Comparison of ENCODE assay signal across 18 cellular contexts in genomic region chr22:47842119-47842518, GRCh38.
A peak's percentile ranks its signal among the peaks of the same experiment; 100 is the strongest.
DNase-seq lines count a peak whose midpoint lies in the region; ATAC-seq and TF ChIP-seq lines count a peak whose summit lies in the region.
"Had no signal": no experiment of that assay in that cellular context is flagged by ENCODE, and none has a peak within 500 bp of the region (broad histone marks: within the 10 kb centered on the region; RNA-seq: fewer than 3 reads in every experiment).

No MANE protein-coding gene starts in this region.

- no peaks in the 10 kb centered on the region for H3K36me3 Mint-ChIP-seq in natural killer cell
- H3K36me3 Mint-ChIP-seq: CD8-positive, alpha-beta memory T cell had no signal

- H4K20me1 ChIP-seq in BLaER1, result peaks cover 9% of the 10 kb centered on the region; the same call in 1 of the 2 replicates
- H4K20me1 ChIP-seq in OCI-LY3 (ENCODE audit: insufficient read depth, low read length), result no peaks in the 10 kb centered on the region

- no peaks in the 10 kb centered on the region for H3K4me1 Mint-ChIP-seq in natural killer cell
- H3K4me1 Mint-ChIP-seq: CD8-positive, alpha-beta memory T cell had no signal

- intact Hi-C loops in natural killer cell (cut with micrococcal nuclease), result no loop called here

- peaks cover 30% of the 10 kb centered on the region for H3K4me1 ChIP-seq in BLaER1
- H3K4me1 ChIP-seq in OCI-LY3 (ENCODE audit: low read length), result peaks cover 27% of the 10 kb centered on the region

- peak overlapping the region; percentile 32; the same call in 1 of the 2 replicates for H2AFZ ChIP-seq in OCI-LY3 (ENCODE audit: low read depth, low read length)

- no peaks in the 10 kb centered on the region for H3K36me3 ChIP-seq in BLaER1
- no peaks in the 10 kb centered on the region for H3K36me3 ChIP-seq in OCI-LY3 (replicated peaks; ENCODE audit: low read depth, low read length)

- no peaks in the 10 kb centered on the region for H3K9me3 Mint-ChIP-seq in natural killer cell
- H3K9me3 Mint-ChIP-seq: CD8-positive, alpha-beta memory T cell had no signal

- H3K4me2 ChIP-seq in BLaER1 (peak overlapping the region; percentile 77), OCI-LY3 (ENCODE audit: low read length) (peak overlapping the region; percentile 42)

- no peak overlapping the region for H3K4me3 Mint-ChIP-seq in natural killer cell
- H3K4me3 Mint-ChIP-seq: CD8-positive, alpha-beta memory T cell had no signal

- H3K79me2 ChIP-seq in OCI-LY3 (ENCODE audit: low read length), result no peaks in the 10 kb centered on the region

- ATAC-seq in GM21447 (IDR thresholded peaks at IDR 0.05; ENCODE audit: unreplicated experiment), result no peak
- ATAC-seq in natural killer cell, result no peak
- ATAC-seq in GM18867 (IDR thresholded peaks at IDR 0.05; ENCODE audit: unreplicated experiment), result no peak
- ATAC-seq: PC-3 had no signal

- H3K4me3 ChIP-seq in BLaER1 (no peak overlapping the region), OCI-LY3 (ENCODE audit: low read length) (no peak overlapping the region)

- no peaks in the 10 kb centered on the region for H3K9me3 ChIP-seq in BLaER1
- H3K9me3 ChIP-seq in OCI-LY3 (ENCODE audit: insufficient read depth, low read length), result no peaks in the 10 kb centered on the region

- H3K9ac ChIP-seq in BLaER1, result no peak overlapping the region
- H3K9ac ChIP-seq in OCI-LY3 (ENCODE audit: low read length), result no peak overlapping the region

- no peaks in the 10 kb centered on the region for H3K27me3 ChIP-seq in BLaER1
- no peaks in the 10 kb centered on the region for H3K27me3 ChIP-seq in OCI-LY3 (ENCODE audit: low read depth, low read length)

- DNase-seq in iPS-NIHi7 (ENCODE audit: extremely low spot score), result peak; percentile 20
- DNase-seq in hepatic stellate cell (ENCODE audit: low spot score), result no peak
- DNase-seq in natural killer cell, result no peak
- DNase-seq: CD8-positive, alpha-beta memory T cell; GOT3; MM.1S; NCI-H1105; NCI-H1694; NCI-H345; NK-92 treated with Interleukin-12 subunit alpha and Interleukin-12 subunit beta, amount 100 ng/mL, for 24 hours; PC-3; SW 1271 had no signal

- no peak overlapping the region for H3K27ac ChIP-seq in BLaER1
- no peak overlapping the region for H3K27ac ChIP-seq in OCI-LY3 (ENCODE audit: low read length)
- H3K27ac ChIP-seq: RWPE1 had no signal

- H3K27me3 Mint-ChIP-seq in natural killer cell (ENCODE audit: low read depth in 2 of 2), result peaks cover 27 to 54% of the 10 kb centered on the region in 2 donors

- peak; percentile 45 for TF ChIP-seq CTCF in GM12872 (IDR thresholded peaks at IDR 0.05; ENCODE audit: insufficient read depth, low read depth, low read length)
- peak; percentile 56 for TF ChIP-seq CTCF in OCI-LY3 (IDR thresholded peaks at IDR 0.05; ENCODE audit: low read depth, low read length)
- TF ChIP-seq CTCF in natural killer cell (IDR thresholded peaks at IDR 0.05), result no peak

- H3K27ac Mint-ChIP-seq in natural killer cell, result no peak overlapping the region
- H3K27ac Mint-ChIP-seq: CD8-positive, alpha-beta memory T cell had no signal
